ENCODE assay signal across 1 cellular context in the genomic region with DNA sequence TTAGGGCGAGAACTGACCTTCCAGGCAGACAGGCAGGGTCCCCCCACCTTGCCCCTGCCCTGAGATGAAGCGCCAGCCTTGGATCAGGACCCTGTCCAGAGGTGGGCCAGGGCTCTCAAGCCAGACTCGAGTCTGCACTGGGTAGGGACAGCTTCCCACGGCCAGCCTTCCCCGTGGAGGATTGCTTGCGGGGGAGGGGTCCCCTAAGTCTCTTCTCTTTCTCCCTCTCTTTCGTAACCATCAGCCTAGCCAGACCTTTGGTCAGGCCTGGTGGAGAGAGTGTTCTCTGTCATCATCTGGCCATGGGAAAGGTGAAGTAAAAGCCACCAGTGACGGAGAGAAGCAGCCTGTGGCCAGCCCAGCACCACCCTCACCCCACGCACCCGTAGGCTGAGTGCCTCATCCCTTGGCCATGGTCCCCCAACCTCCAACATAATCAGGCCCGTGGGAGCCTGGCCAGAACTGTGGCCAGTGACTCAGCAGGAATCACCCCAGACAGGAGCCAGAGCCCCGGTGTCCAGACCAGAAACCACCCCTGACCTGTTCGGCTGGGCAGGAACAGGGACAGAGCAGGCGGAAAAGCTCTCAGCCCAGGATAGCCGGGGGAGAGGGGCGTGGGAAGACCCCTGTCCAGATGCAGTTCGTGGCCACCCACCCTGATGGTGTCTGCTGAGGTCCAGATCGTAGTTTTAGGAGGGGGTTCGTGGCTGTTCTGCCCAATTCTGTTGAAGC.
TF ChIP-seq lines count a peak whose summit lies in the region.

No MANE protein-coding gene starts in this region.

TF ChIP-seq in HepG2, 621 proteins besides CTCF, POLR2A, EP300 and RAD21 (continues in another document):
- TF ChIP-seq KDM2A (CRISPR knock-in tag; IDR thresholded peaks at IDR 0.05; ENCODE audit: borderline replicate concordance, low read depth) (peak; percentile 22; the same call in 1 of the 2 replicates), HIVEP1 (CRISPR knock-in tag; IDR thresholded peaks at IDR 0.05) (peak; percentile 73), ZMYM3 (CRISPR knock-in tag; IDR thresholded peaks at IDR 0.05) (peak; percentile 86), FOXK1 (CRISPR knock-in tag; IDR thresholded peaks at IDR 0.05; ENCODE audit: borderline replicate concordance, low read depth) (peak; percentile 52; the same call in 1 of the 2 replicates), HDAC2 (CRISPR knock-in tag; IDR thresholded peaks at IDR 0.05) (peak; percentile 71), SMAD9 (CRISPR knock-in tag; IDR thresholded peaks at IDR 0.05) (no peak), MEF2D (CRISPR knock-in tag; IDR thresholded peaks at IDR 0.05) (peak; percentile 56; the same call in 1 of the 2 replicates), KDM5B (CRISPR knock-in tag; IDR thresholded peaks at IDR 0.05; ENCODE audit: borderline replicate concordance) (peak; percentile 80; the same call in 1 of the 2 replicates), ZNF343 (CRISPR knock-in tag; IDR thresholded peaks at IDR 0.05) (0 out of 2 replicates have a peak, but pooled peaks have one; percentile 77), TAF1 (CRISPR knock-in tag; IDR thresholded peaks at IDR 0.05) (0 out of 2 replicates have a peak, but pooled peaks have one; percentile 44), ZNF768 (CRISPR knock-in tag; IDR thresholded peaks at IDR 0.05) (peak; percentile 65), KLF16 (CRISPR knock-in tag; IDR thresholded peaks at IDR 0.05) (peak; percentile 34 to 43; a peak in 1 of 4 replicates), HDAC1 (CRISPR knock-in tag; IDR thresholded peaks at IDR 0.05) (peak; percentile 72), ZNF567 (CRISPR knock-in tag; IDR thresholded peaks at IDR 0.05; ENCODE audit: borderline replicate concordance) (peak; percentile 47; the same call in 1 of the 2 replicates), ZNF772 (CRISPR knock-in tag; IDR thresholded peaks at IDR 0.05) (peak; percentile 71; the same call in 1 of the 2 replicates), ZMAT3 (CRISPR knock-in tag; conservative IDR thresholded peaks at IDR 0.05) (0 out of 2 replicates have a peak, but pooled peaks have one; percentile 44)
- TF ChIP-seq, protein P1, sequence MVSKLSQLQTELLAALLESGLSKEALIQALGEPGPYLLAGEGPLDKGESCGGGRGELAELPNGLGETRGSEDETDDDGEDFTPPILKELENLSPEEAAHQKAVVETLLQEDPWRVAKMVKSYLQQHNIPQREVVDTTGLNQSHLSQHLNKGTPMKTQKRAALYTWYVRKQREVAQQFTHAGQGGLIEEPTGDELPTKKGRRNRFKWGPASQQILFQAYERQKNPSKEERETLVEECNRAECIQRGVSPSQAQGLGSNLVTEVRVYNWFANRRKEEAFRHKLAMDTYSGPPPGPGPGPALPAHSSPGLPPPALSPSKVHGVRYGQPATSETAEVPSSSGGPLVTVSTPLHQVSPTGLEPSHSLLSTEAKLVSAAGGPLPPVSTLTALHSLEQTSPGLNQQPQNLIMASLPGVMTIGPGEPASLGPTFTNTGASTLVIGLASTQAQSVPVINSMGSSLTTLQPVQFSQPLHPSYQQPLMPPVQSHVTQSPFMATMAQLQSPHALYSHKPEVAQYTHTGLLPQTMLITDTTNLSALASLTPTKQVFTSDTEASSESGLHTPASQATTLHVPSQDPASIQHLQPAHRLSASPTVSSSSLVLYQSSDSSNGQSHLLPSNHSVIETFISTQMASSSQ (IDR thresholded peaks at IDR 0.05; ENCODE audit: low read depth) = no peak
- TF ChIP-seq, protein P1 (CRISPR knock-in tag; IDR thresholded peaks at IDR 0.05; ENCODE audit: borderline replicate concordance) = peak; percentile 50; the same call in 1 of the 2 replicates
- TF ChIP-seq, protein P2, sequence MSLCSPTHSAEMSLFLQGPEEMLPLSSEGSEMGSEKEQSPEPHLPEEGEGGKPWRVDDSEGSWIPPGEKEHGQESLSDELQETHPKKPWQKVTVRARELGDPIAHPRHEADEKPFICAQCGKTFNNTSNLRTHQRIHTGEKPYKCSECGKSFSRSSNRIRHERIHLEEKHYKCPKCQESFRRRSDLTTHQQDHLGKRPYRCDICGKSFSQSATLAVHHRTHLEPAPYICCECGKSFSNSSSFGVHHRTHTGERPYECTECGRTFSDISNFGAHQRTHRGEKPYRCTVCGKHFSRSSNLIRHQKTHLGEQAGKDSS (CRISPR knock-in tag; IDR thresholded peaks at IDR 0.05; ENCODE audit: borderline replicate concordance, low read depth) = peak; percentile 82; the same call in 1 of the 2 replicates
- TF ChIP-seq, protein P3, sequence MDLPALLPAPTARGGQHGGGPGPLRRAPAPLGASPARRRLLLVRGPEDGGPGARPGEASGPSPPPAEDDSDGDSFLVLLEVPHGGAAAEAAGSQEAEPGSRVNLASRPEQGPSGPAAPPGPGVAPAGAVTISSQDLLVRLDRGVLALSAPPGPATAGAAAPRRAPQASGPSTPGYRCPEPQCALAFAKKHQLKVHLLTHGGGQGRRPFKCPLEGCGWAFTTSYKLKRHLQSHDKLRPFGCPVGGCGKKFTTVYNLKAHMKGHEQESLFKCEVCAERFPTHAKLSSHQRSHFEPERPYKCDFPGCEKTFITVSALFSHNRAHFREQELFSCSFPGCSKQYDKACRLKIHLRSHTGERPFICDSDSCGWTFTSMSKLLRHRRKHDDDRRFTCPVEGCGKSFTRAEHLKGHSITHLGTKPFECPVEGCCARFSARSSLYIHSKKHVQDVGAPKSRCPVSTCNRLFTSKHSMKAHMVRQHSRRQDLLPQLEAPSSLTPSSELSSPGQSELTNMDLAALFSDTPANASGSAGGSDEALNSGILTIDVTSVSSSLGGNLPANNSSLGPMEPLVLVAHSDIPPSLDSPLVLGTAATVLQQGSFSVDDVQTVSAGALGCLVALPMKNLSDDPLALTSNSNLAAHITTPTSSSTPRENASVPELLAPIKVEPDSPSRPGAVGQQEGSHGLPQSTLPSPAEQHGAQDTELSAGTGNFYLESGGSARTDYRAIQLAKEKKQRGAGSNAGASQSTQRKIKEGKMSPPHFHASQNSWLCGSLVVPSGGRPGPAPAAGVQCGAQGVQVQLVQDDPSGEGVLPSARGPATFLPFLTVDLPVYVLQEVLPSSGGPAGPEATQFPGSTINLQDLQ (CRISPR knock-in tag; IDR thresholded peaks at IDR 0.05) = peak; percentile 81; the same call in 1 of the 2 replicates
- TF ChIP-seq, protein P4, sequence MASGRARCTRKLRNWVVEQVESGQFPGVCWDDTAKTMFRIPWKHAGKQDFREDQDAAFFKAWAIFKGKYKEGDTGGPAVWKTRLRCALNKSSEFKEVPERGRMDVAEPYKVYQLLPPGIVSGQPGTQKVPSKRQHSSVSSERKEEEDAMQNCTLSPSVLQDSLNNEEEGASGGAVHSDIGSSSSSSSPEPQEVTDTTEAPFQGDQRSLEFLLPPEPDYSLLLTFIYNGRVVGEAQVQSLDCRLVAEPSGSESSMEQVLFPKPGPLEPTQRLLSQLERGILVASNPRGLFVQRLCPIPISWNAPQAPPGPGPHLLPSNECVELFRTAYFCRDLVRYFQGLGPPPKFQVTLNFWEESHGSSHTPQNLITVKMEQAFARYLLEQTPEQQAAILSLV (CRISPR knock-in tag; IDR thresholded peaks at IDR 0.05; ENCODE audit: borderline replicate concordance) = 0 out of 2 replicates have a peak, but pooled peaks have one; percentile 28
- TF ChIP-seq, protein P5, sequence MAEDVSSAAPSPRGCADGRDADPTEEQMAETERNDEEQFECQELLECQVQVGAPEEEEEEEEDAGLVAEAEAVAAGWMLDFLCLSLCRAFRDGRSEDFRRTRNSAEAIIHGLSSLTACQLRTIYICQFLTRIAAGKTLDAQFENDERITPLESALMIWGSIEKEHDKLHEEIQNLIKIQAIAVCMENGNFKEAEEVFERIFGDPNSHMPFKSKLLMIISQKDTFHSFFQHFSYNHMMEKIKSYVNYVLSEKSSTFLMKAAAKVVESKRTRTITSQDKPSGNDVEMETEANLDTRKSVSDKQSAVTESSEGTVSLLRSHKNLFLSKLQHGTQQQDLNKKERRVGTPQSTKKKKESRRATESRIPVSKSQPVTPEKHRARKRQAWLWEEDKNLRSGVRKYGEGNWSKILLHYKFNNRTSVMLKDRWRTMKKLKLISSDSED (CRISPR knock-in tag; IDR thresholded peaks at IDR 0.05) = no peak
- TF ChIP-seq, protein P6, sequence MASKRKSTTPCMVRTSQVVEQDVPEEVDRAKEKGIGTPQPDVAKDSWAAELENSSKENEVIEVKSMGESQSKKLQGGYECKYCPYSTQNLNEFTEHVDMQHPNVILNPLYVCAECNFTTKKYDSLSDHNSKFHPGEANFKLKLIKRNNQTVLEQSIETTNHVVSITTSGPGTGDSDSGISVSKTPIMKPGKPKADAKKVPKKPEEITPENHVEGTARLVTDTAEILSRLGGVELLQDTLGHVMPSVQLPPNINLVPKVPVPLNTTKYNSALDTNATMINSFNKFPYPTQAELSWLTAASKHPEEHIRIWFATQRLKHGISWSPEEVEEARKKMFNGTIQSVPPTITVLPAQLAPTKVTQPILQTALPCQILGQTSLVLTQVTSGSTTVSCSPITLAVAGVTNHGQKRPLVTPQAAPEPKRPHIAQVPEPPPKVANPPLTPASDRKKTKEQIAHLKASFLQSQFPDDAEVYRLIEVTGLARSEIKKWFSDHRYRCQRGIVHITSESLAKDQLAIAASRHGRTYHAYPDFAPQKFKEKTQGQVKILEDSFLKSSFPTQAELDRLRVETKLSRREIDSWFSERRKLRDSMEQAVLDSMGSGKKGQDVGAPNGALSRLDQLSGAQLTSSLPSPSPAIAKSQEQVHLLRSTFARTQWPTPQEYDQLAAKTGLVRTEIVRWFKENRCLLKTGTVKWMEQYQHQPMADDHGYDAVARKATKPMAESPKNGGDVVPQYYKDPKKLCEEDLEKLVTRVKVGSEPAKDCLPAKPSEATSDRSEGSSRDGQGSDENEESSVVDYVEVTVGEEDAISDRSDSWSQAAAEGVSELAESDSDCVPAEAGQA (IDR thresholded peaks at IDR 0.05; ENCODE audit: low read depth) = peak; percentile 74
- TF ChIP-seq, protein P6 (CRISPR knock-in tag; IDR thresholded peaks at IDR 0.05; ENCODE audit: borderline replicate concordance) = no peak
- TF ChIP-seq, protein P7, sequence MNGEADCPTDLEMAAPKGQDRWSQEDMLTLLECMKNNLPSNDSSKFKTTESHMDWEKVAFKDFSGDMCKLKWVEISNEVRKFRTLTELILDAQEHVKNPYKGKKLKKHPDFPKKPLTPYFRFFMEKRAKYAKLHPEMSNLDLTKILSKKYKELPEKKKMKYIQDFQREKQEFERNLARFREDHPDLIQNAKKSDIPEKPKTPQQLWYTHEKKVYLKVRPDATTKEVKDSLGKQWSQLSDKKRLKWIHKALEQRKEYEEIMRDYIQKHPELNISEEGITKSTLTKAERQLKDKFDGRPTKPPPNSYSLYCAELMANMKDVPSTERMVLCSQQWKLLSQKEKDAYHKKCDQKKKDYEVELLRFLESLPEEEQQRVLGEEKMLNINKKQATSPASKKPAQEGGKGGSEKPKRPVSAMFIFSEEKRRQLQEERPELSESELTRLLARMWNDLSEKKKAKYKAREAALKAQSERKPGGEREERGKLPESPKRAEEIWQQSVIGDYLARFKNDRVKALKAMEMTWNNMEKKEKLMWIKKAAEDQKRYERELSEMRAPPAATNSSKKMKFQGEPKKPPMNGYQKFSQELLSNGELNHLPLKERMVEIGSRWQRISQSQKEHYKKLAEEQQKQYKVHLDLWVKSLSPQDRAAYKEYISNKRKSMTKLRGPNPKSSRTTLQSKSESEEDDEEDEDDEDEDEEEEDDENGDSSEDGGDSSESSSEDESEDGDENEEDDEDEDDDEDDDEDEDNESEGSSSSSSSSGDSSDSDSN (CRISPR knock-in tag; IDR thresholded peaks at IDR 0.05) = peak; percentile 80
- TF ChIP-seq, protein P8, sequence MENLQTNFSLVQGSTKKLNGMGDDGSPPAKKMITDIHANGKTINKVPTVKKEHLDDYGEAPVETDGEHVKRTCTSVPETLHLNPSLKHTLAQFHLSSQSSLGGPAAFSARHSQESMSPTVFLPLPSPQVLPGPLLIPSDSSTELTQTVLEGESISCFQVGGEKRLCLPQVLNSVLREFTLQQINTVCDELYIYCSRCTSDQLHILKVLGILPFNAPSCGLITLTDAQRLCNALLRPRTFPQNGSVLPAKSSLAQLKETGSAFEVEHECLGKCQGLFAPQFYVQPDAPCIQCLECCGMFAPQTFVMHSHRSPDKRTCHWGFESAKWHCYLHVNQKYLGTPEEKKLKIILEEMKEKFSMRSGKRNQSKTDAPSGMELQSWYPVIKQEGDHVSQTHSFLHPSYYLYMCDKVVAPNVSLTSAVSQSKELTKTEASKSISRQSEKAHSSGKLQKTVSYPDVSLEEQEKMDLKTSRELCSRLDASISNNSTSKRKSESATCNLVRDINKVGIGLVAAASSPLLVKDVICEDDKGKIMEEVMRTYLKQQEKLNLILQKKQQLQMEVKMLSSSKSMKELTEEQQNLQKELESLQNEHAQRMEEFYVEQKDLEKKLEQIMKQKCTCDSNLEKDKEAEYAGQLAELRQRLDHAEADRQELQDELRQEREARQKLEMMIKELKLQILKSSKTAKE (CRISPR knock-in tag; IDR thresholded peaks at IDR 0.05; ENCODE audit: borderline replicate concordance) = no peak
- TF ChIP-seq, protein P9, sequence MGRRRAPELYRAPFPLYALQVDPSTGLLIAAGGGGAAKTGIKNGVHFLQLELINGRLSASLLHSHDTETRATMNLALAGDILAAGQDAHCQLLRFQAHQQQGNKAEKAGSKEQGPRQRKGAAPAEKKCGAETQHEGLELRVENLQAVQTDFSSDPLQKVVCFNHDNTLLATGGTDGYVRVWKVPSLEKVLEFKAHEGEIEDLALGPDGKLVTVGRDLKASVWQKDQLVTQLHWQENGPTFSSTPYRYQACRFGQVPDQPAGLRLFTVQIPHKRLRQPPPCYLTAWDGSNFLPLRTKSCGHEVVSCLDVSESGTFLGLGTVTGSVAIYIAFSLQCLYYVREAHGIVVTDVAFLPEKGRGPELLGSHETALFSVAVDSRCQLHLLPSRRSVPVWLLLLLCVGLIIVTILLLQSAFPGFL (CRISPR knock-in tag; IDR thresholded peaks at IDR 0.05) = no peak
